ENCODE assay signal across 8 cellular contexts in genomic region chrX:51893931-51894696, GRCh38. TPM values are rescaled to one million over a fixed set of nuclear protein-coding genes. Genes with fewer than 3 reads are reported as not detected.
DNase-seq lines count a peak whose midpoint lies in the region; ATAC-seq and TF ChIP-seq lines count a peak whose summit lies in the region.

No MANE protein-coding gene starts in this region.

- ATAC-seq in lower lobe of right lung (peak; percentile 11 to 38), thoracic aorta (ENCODE audit: insufficient number of reproducible peaks, low FRiP score, low read depth) (peak; percentile 45), HG03469 (IDR thresholded peaks at IDR 0.05; ENCODE audit: unreplicated experiment) (no peak), HG03095 (IDR thresholded peaks at IDR 0.05; ENCODE audit: unreplicated experiment) (no peak)

- peaks cover 19% of the 10 kb centered on the region for H3K36me3 Mint-ChIP-seq in activated T-cell treated with anti-CD3 and anti-CD28 coated beads, Interleukin-2, amount 50 U/mL, for 24 hours (ENCODE audit: low read depth)
- peaks cover 13% of the 10 kb centered on the region for H3K36me3 Mint-ChIP-seq in dendritic cell treated with granulocyte-macrophage colony-stimulating factor and Interleukin-4, amounts not matched to agents 40 ng/mL and 50 ng/mL, for 4 days (ENCODE audit: low read depth)

- H3K9me3 Mint-ChIP-seq in activated T-cell treated with anti-CD3 and anti-CD28 coated beads, Interleukin-2, amount 50 U/mL, for 24 hours: no peaks in the 10 kb centered on the region
- no peaks in the 10 kb centered on the region for H3K9me3 Mint-ChIP-seq in dendritic cell treated with granulocyte-macrophage colony-stimulating factor and Interleukin-4, amounts not matched to agents 40 ng/mL and 50 ng/mL, for 4 days

- peaks cover 17% of the 10 kb centered on the region for H3K27me3 Mint-ChIP-seq in activated T-cell treated with anti-CD3 and anti-CD28 coated beads, Interleukin-2, amount 50 U/mL, for 24 hours
- H3K27me3 Mint-ChIP-seq in dendritic cell treated with granulocyte-macrophage colony-stimulating factor and Interleukin-4, amounts not matched to agents 40 ng/mL and 50 ng/mL, for 4 days: peaks cover 16% of the 10 kb centered on the region

- H3K27ac ChIP-seq in RWPE1: peak overlapping the region; percentile 73
- peak overlapping the region; percentile 60 for H3K27ac ChIP-seq in lower lobe of right lung
- H3K27ac ChIP-seq in thoracic aorta: peak overlapping the region; percentile 65 to 78

- H3K9me3 ChIP-seq in lower lobe of right lung (no peaks in the 10 kb centered on the region), thoracic aorta (no peaks in the 10 kb centered on the region)

- H3K36me3 ChIP-seq in lower lobe of right lung: peaks cover 14% of the 10 kb centered on the region
- peaks cover 9% of the 10 kb centered on the region for H3K36me3 ChIP-seq in thoracic aorta

- peak; percentile 45 for DNase-seq in activated T-cell treated with anti-CD3 and anti-CD28 coated beads, Interleukin-2, amount 50 U/mL, for 24 hours
- DNase-seq in activated T-cell treated with anti-CD3 and anti-CD28 coated beads, Interleukin-2, amount 50 U/mL, for 1 hour: no peak
- DNase-seq in RWPE1 (ENCODE audit: low spot score) (peak; percentile 2), lower lobe of right lung (no peak), thoracic aorta (ENCODE audit: low spot score) (no peak)

- no peaks in the 10 kb centered on the region for H3K27me3 ChIP-seq in lower lobe of right lung (ENCODE audit: low read depth)
- H3K27me3 ChIP-seq in thoracic aorta (replicated peaks; ENCODE audit: insufficient read depth): no peaks in the 10 kb centered on the region

- H3K4me3 ChIP-seq in lower lobe of right lung (peak overlapping the region; percentile 58), thoracic aorta (peak overlapping the region; percentile 82)

- H3K27ac Mint-ChIP-seq in activated T-cell treated with anti-CD3 and anti-CD28 coated beads, Interleukin-2, amount 50 U/mL, for 24 hours: peak overlapping the region; percentile 87
- H3K27ac Mint-ChIP-seq in dendritic cell treated with granulocyte-macrophage colony-stimulating factor and Interleukin-4, amounts not matched to agents 40 ng/mL and 50 ng/mL, for 4 days: peak overlapping the region; percentile 78

- intact Hi-C loops in dendritic cell treated with granulocyte-macrophage colony-stimulating factor and Interleukin-4, amounts not matched to agents 40 ng/mL and 50 ng/mL, for 4 days (cut with micrococcal nuclease): no loop called here
- intact Hi-C loops in lower lobe of right lung (cut with DNase I): no loop called here

- peak overlapping the region; percentile 85 for H3K4me3 Mint-ChIP-seq in activated T-cell treated with anti-CD3 and anti-CD28 coated beads, Interleukin-2, amount 50 U/mL, for 24 hours
- peak overlapping the region; percentile 89 for H3K4me3 Mint-ChIP-seq in dendritic cell treated with granulocyte-macrophage colony-stimulating factor and Interleukin-4, amounts not matched to agents 40 ng/mL and 50 ng/mL, for 4 days

- H3K4me1 ChIP-seq in lower lobe of right lung (no peaks in the 10 kb centered on the region), thoracic aorta (ENCODE audit: control insufficient read depth in 1 of 2, low read depth in 2 of 2) (peaks cover 0 to 26% of the 10 kb centered on the region in 2 donors)

- POLR2A ChIA-PET in RWPE1 (lab: Yijun Ruan, JAX; ENCODE audit: low non-redundant PET): no interaction called here

- CTCF ChIA-PET in RWPE1 (lab: Yijun Ruan, JAX): no interaction called here

- TF ChIP-seq CTCF in RWPE1 (conservative IDR thresholded peaks at IDR 0.05; ENCODE audit: low read depth) (no peak), lower lobe of right lung (IDR thresholded peaks at IDR 0.05) (no peak), thoracic aorta (IDR thresholded peaks at IDR 0.05) (no peak)

- H3K4me1 Mint-ChIP-seq in activated T-cell treated with anti-CD3 and anti-CD28 coated beads, Interleukin-2, amount 50 U/mL, for 24 hours (ENCODE audit: low read depth): peaks cover 22% of the 10 kb centered on the region
- H3K4me1 Mint-ChIP-seq in dendritic cell treated with granulocyte-macrophage colony-stimulating factor and Interleukin-4, amounts not matched to agents 40 ng/mL and 50 ng/mL, for 4 days (ENCODE audit: low read depth): peaks cover 22% of the 10 kb centered on the region

RNA-seq across cellular contexts. Expression of gene MAGED1, which starts 0.7 kb away (rescaled TPM):
- 53.0 TPM for total RNA-seq in lower lobe of right lung
- 10 to 100 TPM; 51.6 to 56.6 TPM for total RNA-seq in thoracic aorta

Comparison
In these comparisons a context has a peak if more than half of its experiments do, and no peak if none do; other contexts are left out.
1. DNase-seq: peak in activated T-cell treated with anti-CD3 and anti-CD28 coated beads, Interleukin-2, amount 50 U/mL, for 24 hours (single experiment) and RWPE1 (single experiment); none in activated T-cell treated with anti-CD3 and anti-CD28 coated beads, Interleukin-2, amount 50 U/mL, for 1 hour (single experiment), lower lobe of right lung (single experiment) and thoracic aorta (single experiment).
2. ATAC-seq: peak in lower lobe of right lung (2 of 2) and thoracic aorta (single experiment); none in HG03469 (single experiment) and HG03095 (single experiment).
3. Peak in every context shown above with its lines, with median percentiles within 50 percentile points of each other: H3K27ac ChIP-seq.